In genomic region chr19:33303791-33304759, GRCh38 we compare ENCODE assay signal across 10 cellular contexts. TPM values are rescaled to one million over a fixed set of nuclear protein-coding genes. Genes with fewer than 3 reads are reported as not detected.
DNase-seq lines count a peak whose midpoint lies in the region; ATAC-seq lines count a peak whose summit lies in the region.
"Had no signal": no experiment of that assay in that cellular context is flagged by ENCODE, and none has a peak within 500 bp of the region (broad histone marks: within the 10 kb centered on the region; RNA-seq: fewer than 3 reads in every experiment).

No MANE protein-coding gene starts in this region.

- H3K79me2 ChIP-seq in trophoblast cell (ENCODE audit: control insufficient read depth, insufficient read depth, low read length, poor library complexity) = peaks cover 27% of the 10 kb centered on the region

- H2BK120ac ChIP-seq in trophoblast cell (ENCODE audit: insufficient read depth, low read length, poor library complexity) = peak overlapping the region; percentile 73

- peaks cover 52% of the 10 kb centered on the region for H3K27me3 Mint-ChIP-seq in CD4-positive, CD25-positive, alpha-beta regulatory T cell

- H3K9me3 ChIP-seq in CD4-positive, CD25-positive, alpha-beta regulatory T cell (ENCODE audit: control insufficient read depth in 2 of 2, low read length in 2 of 2) = no peaks in the 10 kb centered on the region
- no peaks in the 10 kb centered on the region for H3K9me3 ChIP-seq in SJCRH30 (replicated peaks)
- peaks cover 2% of the 10 kb centered on the region for H3K9me3 ChIP-seq in trophoblast cell (ENCODE audit: insufficient read depth, low read depth, low read length)

- H2BK12ac ChIP-seq in trophoblast cell (ENCODE audit: low read length) = peak overlapping the region; percentile 19

- no peaks in the 10 kb centered on the region for H3K36me3 ChIP-seq in CD4-positive, CD25-positive, alpha-beta regulatory T cell (ENCODE audit: control insufficient read depth, insufficient read depth, low read length)
- no peaks in the 10 kb centered on the region for H3K36me3 ChIP-seq in SJCRH30
- H3K36me3 ChIP-seq in trophoblast cell (ENCODE audit: control insufficient read depth in 1 of 2, insufficient read depth in 2 of 2, low read length in 2 of 2) = no peaks in the 10 kb centered on the region

- H3K23ac ChIP-seq in trophoblast cell (ENCODE audit: low read length) = no peak overlapping the region

- peak overlapping the region; percentile 96 for H3K4me2 ChIP-seq in trophoblast cell (ENCODE audit: low read length)

- DNase-seq in CD4-positive, CD25-positive, alpha-beta regulatory T cell = no peak
- DNase-seq in SJCRH30 (no peak), hepatic stellate cell (ENCODE audit: low spot score) (peak; percentile 19), trophoblast cell (peak in 1 of 2 donors; percentile 23), dedifferentiated amniotic fluid mesenchymal stem cell (ENCODE audit: extremely low spot score) (no peak), CD1c-positive myeloid dendritic cell (ENCODE audit: extremely low spot score) (no peak)
- DNase-seq in stimulated activated CD4-positive, alpha-beta T cell treated with anti-CD3 and anti-CD28 coated beads, Interleukin-2, amount 100 ng/mL, for 48 hours = no peak
- DNase-seq: activated T-cell treated with anti-CD3 and anti-CD28 coated beads, Interleukin-2, amount 50 U/mL, for 72 hours had no signal

- H3K9me3 Mint-ChIP-seq in CD4-positive, CD25-positive, alpha-beta regulatory T cell = no peaks in the 10 kb centered on the region
- H3K9me3 Mint-ChIP-seq: activated T-cell treated with anti-CD3 and anti-CD28 coated beads, Interleukin-2, amount 50 U/mL, for 72 hours had no signal

- peaks cover 0 to 9% (median 4%) of the 10 kb centered on the region in 4 donors for H3K4me1 Mint-ChIP-seq in CD4-positive, CD25-positive, alpha-beta regulatory T cell

- peak overlapping the region; percentile 37 for H2BK5ac ChIP-seq in trophoblast cell (ENCODE audit: low read depth, low read length, poor library complexity)

- H3K4me1 ChIP-seq in CD4-positive, CD25-positive, alpha-beta regulatory T cell (ENCODE audit: control insufficient read depth, insufficient read depth, low read length, poor library complexity, severe bottlenecking) = peaks cover 24% of the 10 kb centered on the region
- H3K4me1 ChIP-seq in SJCRH30 (no peaks in the 10 kb centered on the region; the same call in 1 of the 2 replicates), trophoblast cell (ENCODE audit: control insufficient read depth in 1 of 2, insufficient read depth in 2 of 2, low read length in 2 of 2) (peaks cover 25 to 32% of the 10 kb centered on the region in 2 experiments)

- no peak overlapping the region for H3K9ac ChIP-seq in trophoblast cell (ENCODE audit: low read length)

- H3K27me3 ChIP-seq in CD4-positive, CD25-positive, alpha-beta regulatory T cell (ENCODE audit: control insufficient read depth, insufficient read depth, low read length) = peaks cover 3% of the 10 kb centered on the region
- H3K27me3 ChIP-seq in SJCRH30 (no peaks in the 10 kb centered on the region), trophoblast cell (ENCODE audit: insufficient read depth, low read length) (peaks cover 5% of the 10 kb centered on the region)

- no peak for ATAC-seq in CD4-positive, CD25-positive, alpha-beta regulatory T cell (ENCODE audit: low read depth in 2 of 2)
- no peak for ATAC-seq in HG02852 (IDR thresholded peaks at IDR 0.05; ENCODE audit: unreplicated experiment)
- ATAC-seq: activated T-cell treated with anti-CD3 and anti-CD28 coated beads, Interleukin-2, amount 50 U/mL, for 72 hours had no signal

- WGBS in trophoblast cell (ENCODE audit: extremely low coverage, insufficient coverage, insufficient read length) = no CpG with 5 or more reads among the region's 47 CpGs

- H3K4me3 ChIP-seq in CD4-positive, CD25-positive, alpha-beta regulatory T cell (ENCODE audit: low read depth, low read length) = no peak overlapping the region
- H3K4me3 ChIP-seq in SJCRH30 (peak overlapping the region; percentile 70), trophoblast cell (ENCODE audit: low read depth, low read length) (peak overlapping the region; percentile 82)

- peak overlapping the region; percentile 92 for H3K14ac ChIP-seq in trophoblast cell (ENCODE audit: low read length)

- H2AFZ ChIP-seq in trophoblast cell (ENCODE audit: insufficient read depth, low read length, poor library complexity) = peak overlapping the region; percentile 69

- H4K12ac ChIP-seq in trophoblast cell (ENCODE audit: low read depth, low read length) = peak overlapping the region; percentile 79

- no peaks in the 10 kb centered on the region for H3K36me3 Mint-ChIP-seq in CD4-positive, CD25-positive, alpha-beta regulatory T cell

- peak overlapping the region; percentile 71 for H2AK5ac ChIP-seq in trophoblast cell (ENCODE audit: low read length)

- no peak overlapping the region for H3K27ac ChIP-seq in CD4-positive, CD25-positive, alpha-beta regulatory T cell (ENCODE audit: insufficient read depth, low read length, poor library complexity, severe bottlenecking)
- no peak overlapping the region; the same call in 1 of the 2 replicates for H3K27ac ChIP-seq in SJCRH30
- peak overlapping the region; percentile 94 for H3K27ac ChIP-seq in trophoblast cell (ENCODE audit: low read depth, low read length)

- H3K4me3 Mint-ChIP-seq in CD4-positive, CD25-positive, alpha-beta regulatory T cell = peak overlapping the region; percentile 52 to 78 (median 60)

- peak overlapping the region; percentile 57 for H3K4ac ChIP-seq in trophoblast cell (ENCODE audit: low read depth, low read length)

- H3K79me1 ChIP-seq in trophoblast cell (ENCODE audit: low read length) = peaks cover 30% of the 10 kb centered on the region

- peak overlapping the region; percentile 96 for H4K91ac ChIP-seq in trophoblast cell (ENCODE audit: low read depth, low read length)

- H4K8ac ChIP-seq in trophoblast cell (ENCODE audit: low read depth, low read length) = peak overlapping the region; percentile 89

- H3K27ac Mint-ChIP-seq in CD4-positive, CD25-positive, alpha-beta regulatory T cell = no peak overlapping the region
- H3K27ac Mint-ChIP-seq: activated T-cell treated with anti-CD3 and anti-CD28 coated beads, Interleukin-2, amount 50 U/mL, for 72 hours had no signal

- H3K18ac ChIP-seq in trophoblast cell (ENCODE audit: low read length) = peak overlapping the region; percentile 75

RNA-seq across cellular contexts. Expression of gene CEBPA, which starts 1.7 kb away (rescaled TPM):
- total RNA-seq in CD4-positive, CD25-positive, alpha-beta regulatory T cell = 3.8 TPM
- 1 to 10 TPM in 3 of 4 donors, under 1 TPM in 1; 0.72 to 3.5 (median 1.5) TPM for polyA plus RNA-seq in CD4-positive, CD25-positive, alpha-beta regulatory T cell
- 5.8 and 5.9 TPM in 2 replicates for total RNA-seq in SJCRH30 (2014; rRNA removed; shearing (Covaris generic))
- polyA plus RNA-seq in trophoblast cell (2013) = 148 and 169 TPM in 2 replicates
- total RNA-seq: M059J had no signal
